In genomic region chr10:79100761-79101160, GRCh38 we compare ENCODE assay signal across 12 cellular contexts. TPM values are rescaled to one million over a fixed set of nuclear protein-coding genes. Genes with fewer than 3 reads are reported as not detected.
DNase-seq lines count a peak whose midpoint lies in the region; ATAC-seq and TF ChIP-seq lines count a peak whose summit lies in the region.
"Had no signal": no experiment of that assay in that cellular context is flagged by ENCODE, and none has a peak within 500 bp of the region (broad histone marks: within the 10 kb centered on the region; RNA-seq: fewer than 3 reads in every experiment).

No MANE protein-coding gene starts in this region.

- H3K9me2 ChIP-seq in Loucy (replicated peaks; ENCODE audit: low read depth, low read length): no peaks in the 10 kb centered on the region

- in situ Hi-C loops in gastrocnemius medialis (cut with MboI; ENCODE audit: low sequenced_read_pairs in 4 of 4): no loop called here

- H3K27ac Mint-ChIP-seq in glutamatergic neuron (ENCODE audit: unreplicated experiment): peak overlapping the region; percentile 98
- H3K27ac Mint-ChIP-seq: activated B cell treated with CpG ODN at 0.5 μM for 24 hours had no signal

- intact Hi-C loops in gastrocnemius medialis (cut with DNase I; ENCODE audit: low total_unique reads): no loop called here

- H3K4me1 ChIP-seq in Loucy (ENCODE audit: insufficient read depth, low read length, poor library complexity, severe bottlenecking) (peaks cover 70% of the 10 kb centered on the region), gastrocnemius medialis (peaks cover 92 to 100% of the 10 kb centered on the region in 2 donors)

- H3K36me3 Mint-ChIP-seq in glutamatergic neuron (ENCODE audit: unreplicated experiment): no peaks in the 10 kb centered on the region

- H3K36me3 ChIP-seq in Loucy (ENCODE audit: insufficient read depth, low read length) (peaks cover 6% of the 10 kb centered on the region; the same call in 1 of the 2 replicates), gastrocnemius medialis (no peaks in the 10 kb centered on the region)

- peaks cover 100% of the 10 kb centered on the region for H3K79me2 ChIP-seq in Loucy (ENCODE audit: insufficient read depth, low read length)

- TF ChIP-seq POLR2A in gastrocnemius medialis (IDR thresholded peaks at IDR 0.05): no peak

- no peaks in the 10 kb centered on the region for H3F3A ChIP-seq in Loucy (ENCODE audit: low read depth)

- no peak for TF ChIP-seq CTCF in Loucy (conservative IDR thresholded peaks at IDR 0.05; ENCODE audit: low read length)
- TF ChIP-seq CTCF in glutamatergic neuron (IDR thresholded peaks at IDR 0.05; ENCODE audit: partially characterized antibody, unreplicated experiment): no peak
- no peak for TF ChIP-seq CTCF in gastrocnemius medialis (IDR thresholded peaks at IDR 0.05 in 4 of 5, conservative IDR thresholded peaks at IDR 0.05 in 1 of 5)

- H3K9me3 ChIP-seq in Loucy (ENCODE audit: insufficient read depth, low read depth, low read length) (no peaks in the 10 kb centered on the region), gastrocnemius medialis (no peaks in the 10 kb centered on the region)

- peaks cover 37% of the 10 kb centered on the region for H3K27me3 Mint-ChIP-seq in glutamatergic neuron (ENCODE audit: unreplicated experiment)

- H3K4me3 ChIP-seq in Loucy (ENCODE audit: low read length, poor library complexity, severe bottlenecking) (no peak overlapping the region), gastrocnemius medialis (no peak overlapping the region)
- H3K4me3 ChIP-seq: PC-9 had no signal

- DNase-seq in COLO668 (lab: John Stamatoyannopoulos, UW; ENCODE audit: unreplicated experiment): peak; percentile 52
- no peak for DNase-seq in glutamatergic neuron
- no peak for DNase-seq in gastrocnemius medialis
- DNase-seq in DMS114 treated with DMSO at 0.1 percent for 48 hours (lab: John Stamatoyannopoulos, UW; ENCODE audit: unreplicated experiment): no peak
- DNase-seq in iPS-NIHi7 (ENCODE audit: extremely low spot score): no peak
- DNase-seq in NCI-H2227 (lab: John Stamatoyannopoulos, UW; ENCODE audit: unreplicated experiment): no peak
- DNase-seq: activated B cell treated with CpG ODN at 0.5 μM for 24 hours, amniotic stem cell, mesendoderm, NCI-H1694, PC-9 had no signal

- peaks cover 95% of the 10 kb centered on the region for H4K20me1 ChIP-seq in Loucy (ENCODE audit: insufficient read depth, low read length, poor library complexity, severe bottlenecking)

- H3K9ac ChIP-seq in Loucy (ENCODE audit: low read depth, low read length, poor library complexity, severe bottlenecking): no peak overlapping the region

- H3K27ac ChIP-seq in gastrocnemius medialis: peak overlapping the region; percentile 75 to 84 (median 78)
- H3K27ac ChIP-seq: PC-9 had no signal

- peaks cover 27% of the 10 kb centered on the region for H3K9me3 Mint-ChIP-seq in glutamatergic neuron (ENCODE audit: unreplicated experiment)
- H3K9me3 Mint-ChIP-seq: activated B cell treated with CpG ODN at 0.5 μM for 24 hours had no signal

- H3K4me3 Mint-ChIP-seq in glutamatergic neuron (ENCODE audit: unreplicated experiment): peak overlapping the region; percentile 72
- H3K4me3 Mint-ChIP-seq: activated B cell treated with CpG ODN at 0.5 μM for 24 hours had no signal

- H3K4me2 ChIP-seq in Loucy (ENCODE audit: low read depth, low read length, poor library complexity, severe bottlenecking): peak overlapping the region; percentile 11
- H3K4me2 ChIP-seq: PC-9 had no signal

- H3K27me3 ChIP-seq in Loucy (ENCODE audit: insufficient read depth, low read length, poor library complexity, severe bottlenecking) (no peaks in the 10 kb centered on the region), gastrocnemius medialis (no peaks in the 10 kb centered on the region)

- no peak overlapping the region for H2AFZ ChIP-seq in Loucy (ENCODE audit: low read length)
- H2AFZ ChIP-seq: PC-9 had no signal

- ATAC-seq in gastrocnemius medialis: no peak

- peaks cover 63% of the 10 kb centered on the region for H3K4me1 Mint-ChIP-seq in glutamatergic neuron (ENCODE audit: low read depth, unreplicated experiment)

RNA-seq across cellular contexts. Expression of gene ZMIZ1, which starts 32.0 kb away (rescaled TPM):
- 230 TPM for total RNA-seq in glutamatergic neuron (ENCODE audit: unreplicated experiment)
- total RNA-seq in gastrocnemius medialis: 10 to 100 TPM; 22.7 to 37.5 (median 31.7) TPM
